7 cellular contexts compared by ENCODE assay signal in the genomic region with DNA sequence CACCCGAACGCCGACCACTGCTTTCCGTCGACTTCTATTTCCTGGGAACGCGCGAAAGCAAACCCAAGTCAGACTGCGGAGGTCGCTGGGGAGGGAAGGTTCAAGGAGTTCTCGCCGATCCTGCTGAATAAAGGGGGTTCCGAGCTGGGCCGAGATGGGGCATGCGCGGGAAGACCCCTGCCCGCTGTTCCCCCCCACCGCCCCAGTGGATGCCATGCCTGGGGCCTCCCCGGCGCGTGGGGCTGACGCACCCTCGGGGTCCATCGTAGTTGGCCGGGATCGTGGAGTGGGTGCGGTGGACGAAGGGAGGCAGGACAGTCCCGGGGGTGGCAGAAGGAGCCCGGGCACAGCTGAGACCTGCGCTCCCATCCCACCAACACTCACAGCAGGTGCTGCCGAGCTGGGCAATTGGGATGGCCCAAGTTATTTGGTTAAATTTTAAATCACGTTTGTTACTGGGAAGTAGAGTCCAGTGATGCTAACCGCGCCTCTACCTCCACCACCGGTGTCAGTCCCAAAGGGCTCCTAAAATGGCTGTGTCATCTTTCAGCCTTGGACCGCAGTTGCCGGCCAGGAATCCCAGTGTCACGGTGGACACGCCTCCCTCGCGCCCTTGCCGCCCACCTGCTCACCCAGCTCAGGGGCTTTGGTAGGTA. TPM values are rescaled to one million over a fixed set of nuclear protein-coding genes. Genes with fewer than 3 reads are reported as not detected.
DNase-seq lines count a peak whose midpoint lies in the region; ATAC-seq lines count a peak whose summit lies in the region.

No MANE protein-coding gene starts in this region.

- no peaks in the 10 kb centered on the region for H3K27me3 Mint-ChIP-seq in activated naive CD4-positive, alpha-beta T cell treated with anti-CD3 and anti-CD28 coated beads, Interleukin-2, amount 50 U/mL, for 24 hours

- H3K36me3 Mint-ChIP-seq in activated naive CD4-positive, alpha-beta T cell treated with anti-CD3 and anti-CD28 coated beads, Interleukin-2, amount 50 U/mL, for 24 hours, result peaks cover 12% of the 10 kb centered on the region

- ATAC-seq in stimulated activated naive CD8-positive, alpha-beta T cell treated with anti-CD3 and anti-CD28 coated beads, Interleukin-15, Interleukin-2, amounts not matched to agents 100 U/mL and 50 U/mL, for 24 hours, result peak; percentile 12
- ATAC-seq in GM18498 (IDR thresholded peaks at IDR 0.05; ENCODE audit: unreplicated experiment), result no peak

- no peaks in the 10 kb centered on the region for H3K9me3 Mint-ChIP-seq in activated naive CD4-positive, alpha-beta T cell treated with anti-CD3 and anti-CD28 coated beads, Interleukin-2, amount 50 U/mL, for 24 hours

- H3K27ac Mint-ChIP-seq in activated naive CD4-positive, alpha-beta T cell treated with anti-CD3 and anti-CD28 coated beads, Interleukin-2, amount 50 U/mL, for 24 hours, result peak overlapping the region; percentile 80

- H3K27me3 ChIP-seq in H7 (ENCODE audit: control insufficient read depth, insufficient read depth, low read length), result peaks cover 25% of the 10 kb centered on the region

- H3K4me1 Mint-ChIP-seq in activated naive CD4-positive, alpha-beta T cell treated with anti-CD3 and anti-CD28 coated beads, Interleukin-2, amount 50 U/mL, for 24 hours, result peaks cover 78% of the 10 kb centered on the region

- DNase-seq in H7, result peak; percentile 72
- peak; percentile 46 for DNase-seq in iPS-NIHi11 (ENCODE audit: low spot score)
- DNase-seq in stimulated activated naive CD8-positive, alpha-beta T cell treated with anti-CD3 and anti-CD28 coated beads, Interleukin-15, Interleukin-2, amounts not matched to agents 100 U/mL and 50 U/mL, for 24 hours, result peak; percentile 42
- no peak for DNase-seq in putamen (ENCODE audit: low spot score)
- DNase-seq in midbrain (lab: John Stamatoyannopoulos, UW), result no peak

- peak overlapping the region; percentile 89 for H3K4me3 Mint-ChIP-seq in activated naive CD4-positive, alpha-beta T cell treated with anti-CD3 and anti-CD28 coated beads, Interleukin-2, amount 50 U/mL, for 24 hours

- H3K4me3 ChIP-seq in H7 (ENCODE audit: insufficient read depth, low read depth, low read length), result peak overlapping the region; percentile 54

- no peaks in the 10 kb centered on the region for H3K36me3 ChIP-seq in H7 (replicated peaks; ENCODE audit: control insufficient read depth, insufficient read depth, low read length)

RNA-seq across cellular contexts. Expression of a gene that starts 0.7 kb away (rescaled TPM):
- total RNA-seq in H7 (2014; rRNA removed; shearing (Covaris generic)), result 1.6 and 3.9 TPM in 2 replicates

Comparison
In these comparisons a context has a peak if more than half of its experiments do, and no peak if none do; other contexts are left out.
1. DNase-seq: peak in H7 (single experiment), iPS-NIHi11 (single experiment) and stimulated activated naive CD8-positive, alpha-beta T cell treated with anti-CD3 and anti-CD28 coated beads, Interleukin-15, Interleukin-2, amounts not matched to agents 100 U/mL and 50 U/mL, for 24 hours (single experiment); none in putamen (single experiment) and midbrain (single experiment).